ENCODE assay signal across 9 cellular contexts in genomic region chr20:1509237-1509636, GRCh38. TPM values are rescaled to one million over a fixed set of nuclear protein-coding genes. Genes with fewer than 3 reads are reported as not detected.
DNase-seq lines count a peak whose midpoint lies in the region; ATAC-seq lines count a peak whose summit lies in the region.
"Had no signal": no experiment of that assay in that cellular context is flagged by ENCODE, and none has a peak within 500 bp of the region (broad histone marks: within the 10 kb centered on the region; RNA-seq: fewer than 3 reads in every experiment).

No MANE protein-coding gene starts in this region.

- H3K27ac Mint-ChIP-seq in activated CD4-positive, alpha-beta T cell treated with anti-CD3 and anti-CD28 coated beads, Interleukin-2, amount 10 ng/mL, durations not matched to agents 7 days and 5 days: no peak overlapping the region

- no peaks in the 10 kb centered on the region for H3K4me1 Mint-ChIP-seq in activated CD4-positive, alpha-beta T cell treated with anti-CD3 and anti-CD28 coated beads, Interleukin-2, amount 10 ng/mL, durations not matched to agents 7 days and 5 days

- DNase-seq in EH (ENCODE audit: low read depth): peak; percentile 21
- DNase-seq in Kasumi-1 (lab: John Stamatoyannopoulos, UW): peak; percentile 62 to 72
- DNase-seq in activated CD4-positive, alpha-beta T cell treated with anti-CD3 and anti-CD28 coated beads, Interleukin-2, amount 10 ng/mL, durations not matched to agents 7 days and 5 days: peak; percentile 51
- DNase-seq in iPS-NIHi7 (ENCODE audit: extremely low spot score): peak; percentile 28
- no peak for DNase-seq in globus pallidus (ENCODE audit: low spot score)
- no peak for DNase-seq in T-helper 9 cell

- CTCF ChIA-PET in activated CD4-positive, alpha-beta T cell treated with anti-CD3 and anti-CD28 coated beads, Interleukin-2, amount 10 ng/mL, durations not matched to agents 7 days and 5 days (lab: Charles Lee): interaction anchor here (0.9 to 3.1 kb wide), 8 partner anchors 9 to 268 kb away, joined by 3 to 17 read pairs (median 4); no protein-coding TSS in a partner anchor

- H3K36me3 Mint-ChIP-seq in activated CD4-positive, alpha-beta T cell treated with anti-CD3 and anti-CD28 coated beads, Interleukin-2, amount 10 ng/mL, durations not matched to agents 7 days and 5 days (ENCODE audit: low read depth): no peaks in the 10 kb centered on the region

- H3K4me3 Mint-ChIP-seq in activated CD4-positive, alpha-beta T cell treated with anti-CD3 and anti-CD28 coated beads, Interleukin-2, amount 10 ng/mL, durations not matched to agents 7 days and 5 days: no peak overlapping the region

- H3K27me3 Mint-ChIP-seq in activated CD4-positive, alpha-beta T cell treated with anti-CD3 and anti-CD28 coated beads, Interleukin-2, amount 10 ng/mL, durations not matched to agents 7 days and 5 days: peaks cover 23% of the 10 kb centered on the region

- peaks cover 10% of the 10 kb centered on the region for H3K9me3 Mint-ChIP-seq in activated CD4-positive, alpha-beta T cell treated with anti-CD3 and anti-CD28 coated beads, Interleukin-2, amount 10 ng/mL, durations not matched to agents 7 days and 5 days

- POLR2A ChIA-PET in activated CD4-positive, alpha-beta T cell treated with anti-CD3 and anti-CD28 coated beads, Interleukin-2, amount 10 ng/mL, durations not matched to agents 7 days and 5 days (lab: Charles Lee): no interaction called here

- ATAC-seq in HG02938 (IDR thresholded peaks at IDR 0.05; ENCODE audit: unreplicated experiment) (no peak), GM21360 (IDR thresholded peaks at IDR 0.05; ENCODE audit: unreplicated experiment) (no peak)

RNA-seq across cellular contexts. Expression of gene SIRPB2, which starts 18.0 kb away (rescaled TPM):
- not detected for total RNA-seq in activated CD4-positive, alpha-beta T cell treated with anti-CD3 and anti-CD28 coated beads, Interleukin-2, amount 10 ng/mL, durations not matched to agents 7 days and 5 days

RNA-seq across cellular contexts. Expression of gene NSFL1C, which starts 42.6 kb away (rescaled TPM):
- total RNA-seq in activated CD4-positive, alpha-beta T cell treated with anti-CD3 and anti-CD28 coated beads, Interleukin-2, amount 10 ng/mL, durations not matched to agents 7 days and 5 days: 10 to 100 TPM; 56.5 to 64.8 TPM

RNA-seq across cellular contexts. Expression of gene SIRPD, which starts 48.3 kb away (rescaled TPM):
- under 1 TPM; 0.17 to 0.27 TPM for total RNA-seq in activated CD4-positive, alpha-beta T cell treated with anti-CD3 and anti-CD28 coated beads, Interleukin-2, amount 10 ng/mL, durations not matched to agents 7 days and 5 days
- total RNA-seq: urinary bladder had no signal

Comparison
In these comparisons a context has a peak if more than half of its experiments do, and no peak if none do; other contexts are left out.
1. DNase-seq: peak in EH (single experiment), Kasumi-1 (2 of 2), activated CD4-positive, alpha-beta T cell treated with anti-CD3 and anti-CD28 coated beads, Interleukin-2, amount 10 ng/mL, durations not matched to agents 7 days and 5 days (single experiment) and iPS-NIHi7 (single experiment); none in globus pallidus (single experiment) and T-helper 9 cell (single experiment).